Comparison of ENCODE assay signal across 16 cellular contexts in the genomic region with DNA sequence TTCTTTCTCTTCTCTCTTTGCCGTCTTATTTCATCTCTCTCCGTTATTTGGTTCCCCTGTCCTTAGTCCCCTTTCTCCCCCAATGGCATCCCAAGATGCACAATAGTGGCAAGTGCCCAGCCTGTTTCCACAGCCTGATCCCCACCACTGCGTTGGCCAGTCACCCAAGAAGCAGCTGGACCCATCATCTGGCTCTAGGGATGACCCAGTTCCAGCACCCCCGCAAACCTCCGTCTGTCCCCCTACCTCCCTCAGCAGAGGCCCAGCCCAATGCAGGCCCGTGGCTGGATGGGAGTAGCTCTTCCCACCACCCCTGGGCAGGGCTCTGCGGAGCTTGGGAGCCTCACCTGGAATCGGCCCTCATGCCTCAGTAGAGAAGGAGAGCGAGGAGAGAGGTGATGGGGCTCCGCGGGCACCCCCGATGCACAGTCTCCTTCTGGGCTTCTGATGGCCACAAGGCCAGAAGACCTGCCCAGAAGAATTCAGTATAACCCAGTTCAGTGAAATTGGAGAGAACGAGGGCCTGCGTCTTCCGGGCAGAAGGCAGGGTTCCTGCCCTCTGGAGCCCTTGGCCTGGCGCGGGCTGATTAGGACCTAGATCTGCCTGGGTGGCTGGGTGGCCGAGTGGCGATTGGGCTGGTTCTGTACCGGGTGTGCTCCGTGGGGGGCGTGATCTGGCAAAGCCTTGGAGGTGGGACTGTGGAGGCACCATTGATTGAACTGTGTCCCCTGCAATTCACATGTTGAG. TPM values are rescaled to one million over a fixed set of nuclear protein-coding genes. Genes with fewer than 3 reads are reported as not detected.
A peak's percentile ranks its signal among the peaks of the same experiment; 100 is the strongest.
DNase-seq lines count a peak whose midpoint lies in the region; ATAC-seq and TF ChIP-seq lines count a peak whose summit lies in the region.
"Had no signal": no experiment of that assay in that cellular context is flagged by ENCODE, and none has a peak within 500 bp of the region (broad histone marks: within the 10 kb centered on the region; RNA-seq: fewer than 3 reads in every experiment).

No MANE protein-coding gene starts in this region.

- H3K4me3 ChIP-seq in H7 (ENCODE audit: insufficient read depth, low read depth, low read length): no peak overlapping the region
- H3K4me3 ChIP-seq in naive thymus-derived CD4-positive, alpha-beta T cell (ENCODE audit: low read length): no peak overlapping the region
- H3K4me3 ChIP-seq: A549, GM23338, HAP-1 had no signal

- H3K27ac Mint-ChIP-seq in WTC11: peak overlapping the region; percentile 57; the same call in 1 of the 2 replicates
- peak overlapping the region; percentile 62 for H3K27ac Mint-ChIP-seq in neural crest cell (ENCODE audit: unreplicated experiment)
- peak overlapping the region; percentile 23 for H3K27ac Mint-ChIP-seq in stimulated activated effector memory CD8-positive, alpha-beta T cell treated with anti-CD3 and anti-CD28 coated beads, Interleukin-12 subunit alpha, Interleukin-12 subunit beta, amount 100 ng/mL, for 72 hours
- peak overlapping the region in 1 of 9 donors; percentile 67 for H3K27ac Mint-ChIP-seq in naive thymus-derived CD4-positive, alpha-beta T cell
- H3K27ac Mint-ChIP-seq: GM23338 had no signal

- H3K9me3 Mint-ChIP-seq in WTC11 (no peaks in the 10 kb centered on the region), neural crest cell (no peaks in the 10 kb centered on the region)
- no peaks in the 10 kb centered on the region for H3K9me3 Mint-ChIP-seq in stimulated activated effector memory CD8-positive, alpha-beta T cell treated with anti-CD3 and anti-CD28 coated beads, Interleukin-12 subunit alpha, Interleukin-12 subunit beta, amount 100 ng/mL, for 72 hours
- H3K9me3 Mint-ChIP-seq in naive thymus-derived CD4-positive, alpha-beta T cell: peaks cover 0 to 2% (median 0%) of the 10 kb centered on the region in 11 donors
- H3K9me3 Mint-ChIP-seq: GM23338 had no signal

- H3K9me3 ChIP-seq in naive thymus-derived CD4-positive, alpha-beta T cell (ENCODE audit: control insufficient read depth in 2 of 3, low read length in 3 of 3): no peaks in the 10 kb centered on the region
- H3K9me3 ChIP-seq: A549, BE2C, HAP-1 had no signal

- no peaks in the 10 kb centered on the region for H3K36me3 ChIP-seq in H7 (replicated peaks; ENCODE audit: control insufficient read depth, insufficient read depth, low read length)
- no peaks in the 10 kb centered on the region for H3K36me3 ChIP-seq in naive thymus-derived CD4-positive, alpha-beta T cell (ENCODE audit: control insufficient read depth in 2 of 3, insufficient read depth in 3 of 3, low read length in 3 of 3)
- H3K36me3 ChIP-seq: BE2C, HAP-1 had no signal

- DNase-seq in H7 (peak; percentile 35), WTC11 (ENCODE audit: low spot score) (no peak), neural crest cell (ENCODE audit: low read depth, low spot score) (no peak)
- no peak for DNase-seq in stimulated activated effector memory CD8-positive, alpha-beta T cell treated with anti-CD3 and anti-CD28 coated beads, Interleukin-12 subunit alpha, Interleukin-12 subunit beta, amount 100 ng/mL, for 72 hours (ENCODE audit: low spot score in 2 of 2)
- no peak for DNase-seq in naive thymus-derived CD4-positive, alpha-beta T cell
- DNase-seq: BE2C; CD4-positive, alpha-beta memory T cell; DMS153; DMS79 treated with DMSO at 0.1 percent for 48 hours; EL had no signal

- no peak overlapping the region for H3K27ac ChIP-seq in naive thymus-derived CD4-positive, alpha-beta T cell (ENCODE audit: low read depth, low read length)
- H3K27ac ChIP-seq: A549, C4-2B had no signal

- POLR2A ChIA-PET in WTC11 (lab: Charles Lee): no interaction called here
- POLR2A ChIA-PET in naive thymus-derived CD4-positive, alpha-beta T cell (lab: Charles Lee): no interaction called here

- ATAC-seq in WTC11 (no peak), HG02938 (IDR thresholded peaks at IDR 0.05; ENCODE audit: unreplicated experiment) (no peak)
- ATAC-seq in stimulated activated effector memory CD8-positive, alpha-beta T cell treated with anti-CD3 and anti-CD28 coated beads, Interleukin-12 subunit alpha, Interleukin-12 subunit beta, amount 100 ng/mL, for 72 hours: peak; percentile 42
- ATAC-seq in naive thymus-derived CD4-positive, alpha-beta T cell: no peak
- ATAC-seq: A549, HepG2 had no signal

- intact Hi-C loops in naive thymus-derived CD4-positive, alpha-beta T cell (cut with micrococcal nuclease): no loop called here

- H3K4me1 Mint-ChIP-seq in WTC11 (peaks cover 15% of the 10 kb centered on the region), neural crest cell (peaks cover 46% of the 10 kb centered on the region)
- no peaks in the 10 kb centered on the region for H3K4me1 Mint-ChIP-seq in stimulated activated effector memory CD8-positive, alpha-beta T cell treated with anti-CD3 and anti-CD28 coated beads, Interleukin-12 subunit alpha, Interleukin-12 subunit beta, amount 100 ng/mL, for 72 hours
- H3K4me1 Mint-ChIP-seq in naive thymus-derived CD4-positive, alpha-beta T cell: peaks cover 0 to 3% (median 0%) of the 10 kb centered on the region in 7 donors
- H3K4me1 Mint-ChIP-seq: CD4-positive, alpha-beta memory T cell had no signal

- H3K27me3 Mint-ChIP-seq in WTC11 (ENCODE audit: low read depth) (no peaks in the 10 kb centered on the region; the same call in 1 of the 2 replicates), neural crest cell (ENCODE audit: low read depth) (no peaks in the 10 kb centered on the region)
- H3K27me3 Mint-ChIP-seq in naive thymus-derived CD4-positive, alpha-beta T cell: no peaks in the 10 kb centered on the region
- H3K27me3 Mint-ChIP-seq: CD4-positive, alpha-beta memory T cell had no signal

- H3K27me3 ChIP-seq in H7 (ENCODE audit: control insufficient read depth, insufficient read depth, low read length): no peaks in the 10 kb centered on the region
- H3K27me3 ChIP-seq in naive thymus-derived CD4-positive, alpha-beta T cell (ENCODE audit: control insufficient read depth in 2 of 2, insufficient read depth in 2 of 2, low read length in 2 of 2): no peaks in the 10 kb centered on the region
- H3K27me3 ChIP-seq: BE2C had no signal

- H3K4me3 Mint-ChIP-seq in WTC11 (no peak overlapping the region), neural crest cell (peak overlapping the region; percentile 49)
- H3K4me3 Mint-ChIP-seq in stimulated activated effector memory CD8-positive, alpha-beta T cell treated with anti-CD3 and anti-CD28 coated beads, Interleukin-12 subunit alpha, Interleukin-12 subunit beta, amount 100 ng/mL, for 72 hours: no peak overlapping the region
- no peak overlapping the region for H3K4me3 Mint-ChIP-seq in naive thymus-derived CD4-positive, alpha-beta T cell
- H3K4me3 Mint-ChIP-seq: CD4-positive, alpha-beta memory T cell; GM23338 had no signal

- CTCF ChIA-PET in WTC11 (lab: Charles Lee): interaction anchor here (0.7 to 2.1 kb wide), 5 partner anchors 10 to 261 kb away, joined by 3 to 12 read pairs (median 4); no protein-coding TSS in a partner anchor
- CTCF ChIA-PET in naive thymus-derived CD4-positive, alpha-beta T cell (lab: Charles Lee): no interaction called here

- no peaks in the 10 kb centered on the region for H3K4me1 ChIP-seq in naive thymus-derived CD4-positive, alpha-beta T cell (ENCODE audit: control insufficient read depth in 2 of 2, insufficient read depth in 2 of 2, low read length in 2 of 2)
- H3K4me1 ChIP-seq: HAP-1 had no signal

- TF ChIP-seq CTCF in WTC11 (IDR thresholded peaks at IDR 0.05): no peak
- TF ChIP-seq CTCF in neural crest cell (conservative IDR thresholded peaks at IDR 0.05): no peak

- no peaks in the 10 kb centered on the region for H3K36me3 Mint-ChIP-seq in WTC11
- H3K36me3 Mint-ChIP-seq in neural crest cell (ENCODE audit: low read depth): peaks cover 4% of the 10 kb centered on the region
- H3K36me3 Mint-ChIP-seq in stimulated activated effector memory CD8-positive, alpha-beta T cell treated with anti-CD3 and anti-CD28 coated beads, Interleukin-12 subunit alpha, Interleukin-12 subunit beta, amount 100 ng/mL, for 72 hours: peaks cover 13% of the 10 kb centered on the region
- H3K36me3 Mint-ChIP-seq in naive thymus-derived CD4-positive, alpha-beta T cell: peaks cover 0 to 13% (median 0%) of the 10 kb centered on the region in 5 donors
- H3K36me3 Mint-ChIP-seq: CD4-positive, alpha-beta memory T cell had no signal

TF ChIP-seq in WTC11, 78 proteins besides CTCF, POLR2A, EP300 and RAD21:
- TF ChIP-seq, protein P1, sequence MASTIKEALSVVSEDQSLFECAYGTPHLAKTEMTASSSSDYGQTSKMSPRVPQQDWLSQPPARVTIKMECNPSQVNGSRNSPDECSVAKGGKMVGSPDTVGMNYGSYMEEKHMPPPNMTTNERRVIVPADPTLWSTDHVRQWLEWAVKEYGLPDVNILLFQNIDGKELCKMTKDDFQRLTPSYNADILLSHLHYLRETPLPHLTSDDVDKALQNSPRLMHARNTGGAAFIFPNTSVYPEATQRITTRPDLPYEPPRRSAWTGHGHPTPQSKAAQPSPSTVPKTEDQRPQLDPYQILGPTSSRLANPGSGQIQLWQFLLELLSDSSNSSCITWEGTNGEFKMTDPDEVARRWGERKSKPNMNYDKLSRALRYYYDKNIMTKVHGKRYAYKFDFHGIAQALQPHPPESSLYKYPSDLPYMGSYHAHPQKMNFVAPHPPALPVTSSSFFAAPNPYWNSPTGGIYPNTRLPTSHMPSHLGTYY (CRISPR knock-in tag; IDR thresholded peaks at IDR 0.05): no peak
- TF ChIP-seq FOXJ3 (CRISPR knock-in tag; IDR thresholded peaks at IDR 0.05; ENCODE audit: borderline replicate concordance) (no peak), ZNF416 (CRISPR knock-in tag; IDR thresholded peaks at IDR 0.05) (no peak), NR1H2 (CRISPR knock-in tag; IDR thresholded peaks at IDR 0.05) (no peak), ZNF121 (CRISPR knock-in tag; IDR thresholded peaks at IDR 0.05) (no peak), OVOL2 (CRISPR knock-in tag; IDR thresholded peaks at IDR 0.05; ENCODE audit: borderline replicate concordance) (no peak), ELF4 (CRISPR knock-in tag; IDR thresholded peaks at IDR 0.05; ENCODE audit: low read depth) (no peak)
- TF ChIP-seq, protein P2, sequence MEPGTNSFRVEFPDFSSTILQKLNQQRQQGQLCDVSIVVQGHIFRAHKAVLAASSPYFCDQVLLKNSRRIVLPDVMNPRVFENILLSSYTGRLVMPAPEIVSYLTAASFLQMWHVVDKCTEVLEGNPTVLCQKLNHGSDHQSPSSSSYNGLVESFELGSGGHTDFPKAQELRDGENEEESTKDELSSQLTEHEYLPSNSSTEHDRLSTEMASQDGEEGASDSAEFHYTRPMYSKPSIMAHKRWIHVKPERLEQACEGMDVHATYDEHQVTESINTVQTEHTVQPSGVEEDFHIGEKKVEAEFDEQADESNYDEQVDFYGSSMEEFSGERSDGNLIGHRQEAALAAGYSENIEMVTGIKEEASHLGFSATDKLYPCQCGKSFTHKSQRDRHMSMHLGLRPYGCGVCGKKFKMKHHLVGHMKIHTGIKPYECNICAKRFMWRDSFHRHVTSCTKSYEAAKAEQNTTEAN (CRISPR knock-in tag; IDR thresholded peaks at IDR 0.05): no peak
TF ChIP-seq in WTC11: peak in this region for 0.

RNA-seq across cellular contexts. Expression of a gene that starts 50.9 kb away (rescaled TPM):
- total RNA-seq in H7 (2014; rRNA removed; shearing (Covaris generic)): 56.7 and 71.9 TPM in 2 replicates
- total RNA-seq in WTC11 (2021): 119 to 129 TPM (median 126 TPM) in 3 replicates
- 203 and 210 TPM in 2 replicates for total RNA-seq in neural crest cell
- 100 to 1,000 TPM in 1 of 5 experiments, 1 to 10 TPM in 1, under 1 TPM in 3; 0.13 to 330 (median 0.51) TPM for total RNA-seq in naive thymus-derived CD4-positive, alpha-beta T cell
- polyA plus RNA-seq in naive thymus-derived CD4-positive, alpha-beta T cell: not detected
